ENCODE assay signal across 8 cellular contexts in genomic region chr17:1486802-1487695, GRCh38. TPM values are rescaled to one million over a fixed set of nuclear protein-coding genes. Genes with fewer than 3 reads are reported as not detected.
A peak's percentile ranks its signal among the peaks of the same experiment; 100 is the strongest.
DNase-seq lines count a peak whose midpoint lies in the region; ATAC-seq and TF ChIP-seq lines count a peak whose summit lies in the region.

No MANE protein-coding gene starts in this region.

- H3K9me3 ChIP-seq in ectodermal cell (ENCODE audit: control insufficient read depth, low read length) (no peaks in the 10 kb centered on the region), mononuclear cell (ENCODE audit: low read depth, low read length) (no peaks in the 10 kb centered on the region)

- 15 to 16% methylated on average over 74 of the region's 74 CpGs for WGBS in ectodermal cell, 2 experiments

- H3K36me3 Mint-ChIP-seq in CD14-positive monocyte: peaks cover 18% of the 10 kb centered on the region in 2 donors

- H3K27ac Mint-ChIP-seq in CD14-positive monocyte: peak overlapping the region in 4 of 7 donors; percentile 7 to 64 (median 51)

- no peak for TF ChIP-seq CTCF in CD14-positive monocyte (IDR thresholded peaks at IDR 0.05)

- DNase-seq in CD14-positive monocyte (ENCODE audit: low spot score) (peak; percentile 61), LoVo (ENCODE audit: low spot score) (peak; percentile 35), NCI-H1694 (lab: John Stamatoyannopoulos, UW) (no peak)
- DNase-seq in activated CD4-positive, alpha-beta T cell treated with anti-CD3 and anti-CD28 coated beads, Interleukin-2, amount 50 U/mL, for 4 hours: peak; percentile 79 to 81
- DNase-seq in stimulated activated CD8-positive, alpha-beta memory T cell treated with anti-CD3 and anti-CD28 coated beads, Interleukin-4, amount 100 ng/mL, for 1 hour (ENCODE audit: low read depth in 2 of 2, low spot score in 1 of 2): peak; percentile 46 to 59

- H3K27me3 Mint-ChIP-seq in CD14-positive monocyte (ENCODE audit: low read depth in 3 of 3): peaks cover 45 to 78% (median 58%) of the 10 kb centered on the region in 3 donors

- no peak for ATAC-seq in HG03565 (IDR thresholded peaks at IDR 0.05; ENCODE audit: unreplicated experiment)

- intact Hi-C loops in CD14-positive monocyte (cut with micrococcal nuclease): no loop called here

- H3K4me1 ChIP-seq in ectodermal cell (ENCODE audit: control insufficient read depth, insufficient read depth, low read length): peaks cover 33% of the 10 kb centered on the region
- H3K4me1 ChIP-seq in mononuclear cell (ENCODE audit: insufficient read depth, low read length): peaks cover 42% of the 10 kb centered on the region

- H3K9me3 Mint-ChIP-seq in CD14-positive monocyte: peaks cover 2 to 14% (median 10%) of the 10 kb centered on the region in 7 donors

- H3K4me1 Mint-ChIP-seq in CD14-positive monocyte: peaks cover 37% of the 10 kb centered on the region

- H3K27me3 ChIP-seq in ectodermal cell (ENCODE audit: control insufficient read depth, insufficient read depth, low read length, poor library complexity, severe bottlenecking) (peaks cover 18% of the 10 kb centered on the region), mononuclear cell (ENCODE audit: insufficient read depth, low read length) (peaks cover 7% of the 10 kb centered on the region)

- H3K36me3 ChIP-seq in ectodermal cell (ENCODE audit: control insufficient read depth, insufficient read depth, low read length): peaks cover 3% of the 10 kb centered on the region

- peak overlapping the region; percentile 82 to 90 for H3K4me3 Mint-ChIP-seq in CD14-positive monocyte

- H3K27ac ChIP-seq in ectodermal cell (ENCODE audit: insufficient read depth, low read depth, low read length, poor library complexity, severe bottlenecking): peak overlapping the region; percentile 38

- H3K4me3 ChIP-seq in ectodermal cell (ENCODE audit: insufficient read depth, low read depth, low read length) (peak overlapping the region; percentile 36), mononuclear cell (ENCODE audit: low read length) (peak overlapping the region; percentile 9)

RNA-seq across cellular contexts. Expression of gene MYO1C, which starts 5.4 kb away (rescaled TPM):
- 1 to 10 TPM; 2.5 to 3.1 TPM for polyA plus RNA-seq in CD14-positive monocyte
- polyA plus RNA-seq in ectodermal cell (2013, experiment 1 of 4): 56.2 TPM
- 64.9 TPM for polyA plus RNA-seq in ectodermal cell (2013, experiment 2 of 4)
- 43.0 TPM for polyA plus RNA-seq in ectodermal cell (2013, experiment 3 of 4)
- 46.6 TPM for polyA plus RNA-seq in ectodermal cell (2013, experiment 4 of 4)
- total RNA-seq in mononuclear cell: 12.1 TPM

RNA-seq across cellular contexts. Expression of gene INPP5K, which starts 29.4 kb away (rescaled TPM):
- polyA plus RNA-seq in CD14-positive monocyte: 10 to 100 TPM; 53.0 to 58.7 TPM
- 19.6 TPM for polyA plus RNA-seq in ectodermal cell (2013, experiment 1 of 4)
- 15.2 TPM for polyA plus RNA-seq in ectodermal cell (2013, experiment 2 of 4)
- 12.1 TPM for polyA plus RNA-seq in ectodermal cell (2013, experiment 3 of 4)
- 17.4 TPM for polyA plus RNA-seq in ectodermal cell (2013, experiment 4 of 4)
- total RNA-seq in mononuclear cell: 102 TPM

RNA-seq across cellular contexts. Expression of gene CRK, which starts 31.0 kb away (rescaled TPM):
- polyA plus RNA-seq in CD14-positive monocyte: 10 to 100 TPM; 22.3 to 28.0 TPM
- polyA plus RNA-seq in ectodermal cell (2013, experiment 1 of 4): 57.2 TPM
- polyA plus RNA-seq in ectodermal cell (2013, experiment 2 of 4): 58.4 TPM
- 45.8 TPM for polyA plus RNA-seq in ectodermal cell (2013, experiment 3 of 4)
- polyA plus RNA-seq in ectodermal cell (2013, experiment 4 of 4): 49.2 TPM
- total RNA-seq in mononuclear cell: 20.0 TPM
